In the genomic region with DNA sequence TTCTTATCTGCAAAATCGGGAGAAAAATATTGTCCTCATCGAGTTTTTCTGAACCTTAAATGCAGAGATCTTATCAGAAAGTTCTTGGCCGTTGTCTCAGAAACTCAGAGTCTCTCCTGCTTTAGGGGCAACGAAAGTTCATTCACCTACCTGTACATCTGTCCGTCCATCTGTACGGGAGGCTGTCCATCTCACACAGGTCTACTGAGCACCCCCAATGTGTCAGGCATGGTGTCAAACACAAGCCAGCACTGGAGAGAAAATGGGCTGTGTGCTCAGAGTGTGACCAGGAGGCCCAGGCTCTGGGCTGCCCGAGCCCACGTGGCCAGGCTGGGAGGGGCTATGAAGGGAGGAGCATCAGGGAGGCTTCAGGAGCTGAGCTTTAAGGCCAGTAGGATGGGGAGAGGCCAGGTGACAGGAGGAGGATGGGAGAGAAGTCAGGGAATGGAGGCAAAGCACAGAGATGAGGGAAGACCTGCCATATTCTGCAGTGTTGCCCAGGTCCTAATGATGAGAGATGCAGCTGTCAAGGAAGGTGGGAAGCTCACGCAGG, we compare ENCODE assay signal across 21 cellular contexts.
DNase-seq lines count a peak whose midpoint lies in the region; ATAC-seq, FAIRE-seq and TF ChIP-seq lines count a peak whose summit lies in the region.
"Had no signal": no experiment of that assay in that cellular context is flagged by ENCODE, and none has a peak within 500 bp of the region (broad histone marks: within the 10 kb centered on the region; RNA-seq: fewer than 3 reads in every experiment).

No MANE protein-coding gene starts in this region.

- TF ChIP-seq POLR2A in HCT116 (IDR thresholded peaks at IDR 0.05; ENCODE audit: borderline replicate concordance, extremely low read depth, insufficient read depth, insufficient read length): no peak
- TF ChIP-seq POLR2A in H1 (IDR thresholded peaks at IDR 0.05; ENCODE audit: control extremely low read depth in 1 of 2, low read depth in 2 of 2, low read length in 2 of 2): no peak

- H3K27ac Mint-ChIP-seq in GM23338 (no peak overlapping the region), osteocyte (ENCODE audit: unreplicated experiment) (no peak overlapping the region)
- H3K27ac Mint-ChIP-seq: B cell had no signal

- no peak overlapping the region for H2BK20ac ChIP-seq in H1 (ENCODE audit: low read length)

- H3K79me2 ChIP-seq in GM23338 (replicated peaks; ENCODE audit: insufficient read depth) (no peaks in the 10 kb centered on the region), HCT116 (ENCODE audit: insufficient read depth, low read length) (no peaks in the 10 kb centered on the region), H1 (ENCODE audit: control insufficient read depth in 1 of 2, insufficient read depth in 2 of 2, low read length in 2 of 2) (no peaks in the 10 kb centered on the region)

- RAD21 ChIA-PET in HCT116 (lab: Charles Lee; ENCODE audit: low non-redundant PET in 1 of 2, low total read pairs in 2 of 2, uncharacterized antibody in 2 of 2, unreplicated experiment in 2 of 2): no interaction called here

- no peak overlapping the region for H3K18ac ChIP-seq in H1 (ENCODE audit: extremely low read depth, low read length)

- H3K27me3 ChIP-seq in GM23338 (ENCODE audit: insufficient read depth) (no peaks in the 10 kb centered on the region), HCT116 (ENCODE audit: insufficient read depth, low read length) (no peaks in the 10 kb centered on the region), H1 (replicated peaks in 1 of 4; ENCODE audit: control insufficient read depth in 3 of 4, extremely low read depth in 1 of 4, insufficient read depth in 3 of 4, low read length in 3 of 4) (no peaks in the 10 kb centered on the region)

- H3K4ac ChIP-seq in H1 (replicated peaks; ENCODE audit: insufficient read length, low read depth, low read length): no peak overlapping the region

- no peak overlapping the region for H2BK5ac ChIP-seq in H1 (ENCODE audit: low read depth, low read length)

- no peak overlapping the region for H4K5ac ChIP-seq in H1 (ENCODE audit: insufficient read length, low read depth, low read length)

- no peaks in the 10 kb centered on the region for H3K23me2 ChIP-seq in H1 (ENCODE audit: low read depth, low read length)

- no peak overlapping the region for H3K14ac ChIP-seq in H1 (ENCODE audit: insufficient read length)

- DNase-seq in GM23338 (ENCODE audit: low spot score) (no peak), HCT116 (ENCODE audit: low read depth, low spot score) (no peak), H1 (ENCODE audit: low read depth in 1 of 2, low spot score in 2 of 2) (no peak), osteocyte (ENCODE audit: extremely low spot score, unreplicated experiment) (peak; percentile 65), inferior parietal cortex (ENCODE audit: extremely low spot score) (no peak), putamen (ENCODE audit: low spot score) (no peak), Right ventricle myocardium inferior (ENCODE audit: missing footprints) (no peak)
- DNase-seq: CD4-positive, CD25-positive, alpha-beta regulatory T cell; EL; HCEC 1CT; NCI-H1092; NCI-H1694 treated with DMSO at 0.1 percent for 48 hours; NCI-H226; NCI-H524 treated with DMSO at 0.1 percent for 48 hours; SHP77 treated with DMSO at 0.1 percent for 48 hours had no signal

- no peak overlapping the region for H4K8ac ChIP-seq in H1 (ENCODE audit: extremely low read depth, insufficient read depth, low read length)

- H3K27me3 Mint-ChIP-seq in GM23338 (ENCODE audit: insufficient read depth, low read depth, poor library complexity): peaks cover 5% of the 10 kb centered on the region
- H3K27me3 Mint-ChIP-seq in osteocyte (ENCODE audit: unreplicated experiment): peaks cover 13% of the 10 kb centered on the region

- no peak overlapping the region for H2BK120ac ChIP-seq in H1 (replicated peaks; ENCODE audit: low read depth, low read length)

- BruUV-seq in HCT116 (replicated peaks; lab: Mats Ljungman, UMichigan): no TSS peak

- no peaks in the 10 kb centered on the region for H4K20me1 ChIP-seq in GM23338 (replicated peaks; ENCODE audit: insufficient read depth)
- no peaks in the 10 kb centered on the region for H4K20me1 ChIP-seq in HCT116 (ENCODE audit: insufficient read depth)
- no peaks in the 10 kb centered on the region for H4K20me1 ChIP-seq in H1 (replicated peaks in 1 of 2; ENCODE audit: control insufficient read depth in 1 of 2, insufficient read depth in 2 of 2, low read length in 2 of 2)

- H3K4me1 ChIP-seq in GM23338 (ENCODE audit: insufficient read depth) (no peaks in the 10 kb centered on the region), HCT116 (ENCODE audit: control insufficient read depth in 1 of 2, insufficient read depth in 2 of 2, low read length in 2 of 2) (no peaks in the 10 kb centered on the region), H1 (replicated peaks in 1 of 4; ENCODE audit: control insufficient read depth in 3 of 4, insufficient read depth in 4 of 4, low read length in 3 of 4) (no peaks in the 10 kb centered on the region)
- H3K4me1 ChIP-seq: Caco-2 had no signal

- WGBS in H1 (ENCODE audit: extremely low coverage in 1 of 2, insufficient coverage in 1 of 2, insufficient read length in 1 of 2, insufficient replicate concordance in 2 of 2, low coverage in 1 of 2, low lambda C conversion rate in 2 of 2, missing lambda C conversion rate in 1 of 2), 2 experiments: 85% methylated on average over 9 of the region's 9 CpGs; no CpG with 5 or more reads in 1 of the 2 experiments

- TF ChIP-seq RAD21 in HCT116 (IDR thresholded peaks at IDR 0.05; ENCODE audit: low read depth): no peak
- TF ChIP-seq RAD21 in H1 (IDR thresholded peaks at IDR 0.05 in 1 of 2, conservative IDR thresholded peaks at IDR 0.05 in 1 of 2; ENCODE audit: low read depth in 2 of 2, low read length in 2 of 2): no peak

- H4K91ac ChIP-seq in H1 (replicated peaks; ENCODE audit: insufficient read length, low read length): no peak overlapping the region

- H3K9me3 ChIP-seq in HCT116 (ENCODE audit: control insufficient read depth in 1 of 2, insufficient read depth in 1 of 2, low read depth in 1 of 2, low read length in 2 of 2) (no peaks in the 10 kb centered on the region), H1 (ENCODE audit: insufficient read depth in 2 of 2, low read depth in 1 of 2, low read length in 1 of 2) (no peaks in the 10 kb centered on the region; a peak in 2 of 4 replicates)

- H3K9me3 Mint-ChIP-seq in GM23338 (peaks cover 2% of the 10 kb centered on the region; the same call in 1 of the 3 replicates), osteocyte (ENCODE audit: unreplicated experiment) (peaks cover 6% of the 10 kb centered on the region)

- no peak overlapping the region for H3K23ac ChIP-seq in H1 (ENCODE audit: insufficient read length)

- CTCF ChIA-PET in HCT116 (lab: Charles Lee): no interaction called here
- CTCF ChIA-PET in H1 (lab: Charles Lee; ENCODE audit: partially characterized antibody): interaction anchor here (2.2 to 3.1 kb wide), 2 partner anchors 9 to 100 kb away, joined by 8 to 18 read pairs; no protein-coding TSS in a partner anchor

- TF ChIP-seq EP300 in H1 (IDR thresholded peaks at IDR 0.05; ENCODE audit: borderline replicate concordance in 1 of 2, low read depth in 2 of 2, low read length in 2 of 2): no peak

- TF ChIP-seq CTCF in GM23338 (conservative IDR thresholded peaks at IDR 0.05; ENCODE audit: low read depth in 2 of 2) (no peak), HCT116 (IDR thresholded peaks at IDR 0.05 in 2 of 3, conservative IDR thresholded peaks at IDR 0.05 in 1 of 3; ENCODE audit: borderline replicate concordance in 1 of 3, insufficient read depth in 1 of 3, low read depth in 2 of 3, low read length in 2 of 3) (no peak), H1 (IDR thresholded peaks at IDR 0.05; ENCODE audit: control extremely low read depth in 1 of 3, insufficient read depth in 1 of 3, low read depth in 1 of 3, low read length in 3 of 3) (no peak), osteocyte (IDR thresholded peaks at IDR 0.05) (no peak)

- POLR2A ChIA-PET in HCT116 (lab: Charles Lee): no interaction called here
- POLR2A ChIA-PET in H1 (lab: Charles Lee; ENCODE audit: partially characterized antibody): interaction anchor here (1.5 kb wide), 1 partner anchor 19 kb away, joined by 3 read pairs; no protein-coding TSS in a partner anchor

- no peaks in the 10 kb centered on the region for H3K9me2 ChIP-seq in GM23338 (ENCODE audit: insufficient read depth)
- H3K9me2 ChIP-seq in HCT116 (ENCODE audit: insufficient read depth): no peaks in the 10 kb centered on the region

- H3K27ac ChIP-seq in GM23338 (ENCODE audit: low read depth): no peak overlapping the region
- no peak overlapping the region for H3K27ac ChIP-seq in HCT116 (ENCODE audit: low read depth, low read length)
- no peak overlapping the region for H3K27ac ChIP-seq in H1 (ENCODE audit: low read depth, low read length)

- no peaks in the 10 kb centered on the region for H3F3A ChIP-seq in GM23338 (replicated peaks; ENCODE audit: low read depth)

- H3K4me3 ChIP-seq in GM23338: no peak overlapping the region
- no peak overlapping the region for H3K4me3 ChIP-seq in HCT116 (replicated peaks in 1 of 2; ENCODE audit: low read depth in 1 of 2, low read length in 2 of 2)
- H3K4me3 ChIP-seq in H1 (ENCODE audit: extremely low read depth in 1 of 4, insufficient read depth in 2 of 4, low read depth in 3 of 4, low read length in 4 of 4): no peak overlapping the region

- no peaks in the 10 kb centered on the region; the same call in 1 of the 2 replicates for H3K79me1 ChIP-seq in H1 (ENCODE audit: low read depth, low read length)

- H3K36me3 ChIP-seq in GM23338 (ENCODE audit: insufficient read depth) (no peaks in the 10 kb centered on the region), HCT116 (ENCODE audit: control insufficient read depth in 1 of 2, insufficient read depth in 2 of 2, low read length in 2 of 2) (no peaks in the 10 kb centered on the region), H1 (ENCODE audit: control insufficient read depth in 2 of 4, insufficient read depth in 4 of 4, low read length in 3 of 4) (no peaks in the 10 kb centered on the region)

- no peak overlapping the region for H2AK5ac ChIP-seq in H1 (ENCODE audit: low read depth, low read length)

- no peak overlapping the region for H3K4me2 ChIP-seq in GM23338
- H3K4me2 ChIP-seq in HCT116 (ENCODE audit: low read length): no peak overlapping the region
- no peak overlapping the region for H3K4me2 ChIP-seq in H1 (ENCODE audit: insufficient read depth in 1 of 2, low read depth in 2 of 2, low read length in 2 of 2)

- H3K36me3 Mint-ChIP-seq in GM23338 (ENCODE audit: low read depth) (no peaks in the 10 kb centered on the region), osteocyte (ENCODE audit: unreplicated experiment) (no peaks in the 10 kb centered on the region)

- ATAC-seq in GM23338 (peak; percentile 47; the same call in 2 of the 3 replicates), HCT116 (peak; percentile 46; the same call in 1 of the 2 replicates), HG03135 (IDR thresholded peaks at IDR 0.05; ENCODE audit: unreplicated experiment) (no peak), Right ventricle myocardium inferior (no peak)
- ATAC-seq: SK-N-SH treated with all-trans-retinoic acid at 6 μM for 48 hours had no signal

- H3K56ac ChIP-seq in H1 (replicated peaks; ENCODE audit: insufficient read length, low read depth, low read length): no peak overlapping the region

- intact Hi-C loops in HCT116 (cut with micrococcal nuclease) (no loop called here), Right ventricle myocardium inferior (cut with DNase I) (no loop called here)

- H2BK15ac ChIP-seq in H1 (ENCODE audit: low read length): no peak overlapping the region

- H2AFZ ChIP-seq in GM23338: no peak overlapping the region
- no peak overlapping the region for H2AFZ ChIP-seq in HCT116 (ENCODE audit: low read depth, low read length, poor library complexity, severe bottlenecking)
- no peak overlapping the region for H2AFZ ChIP-seq in H1 (ENCODE audit: low read length)

- no peak overlapping the region for H3K9ac ChIP-seq in HCT116 (ENCODE audit: low read length)
- no peak overlapping the region for H3K9ac ChIP-seq in H1 (replicated peaks in 1 of 4; ENCODE audit: extremely low read depth in 1 of 4, low read depth in 3 of 4, low read length in 3 of 4)

- H3K4me3 Mint-ChIP-seq in GM23338 (no peak overlapping the region), osteocyte (ENCODE audit: unreplicated experiment) (no peak overlapping the region)
- H3K4me3 Mint-ChIP-seq: B cell had no signal

- H3K4me1 Mint-ChIP-seq in GM23338: no peaks in the 10 kb centered on the region
- H3K4me1 Mint-ChIP-seq in osteocyte (ENCODE audit: unreplicated experiment): no peaks in the 10 kb centered on the region
- H3K4me1 Mint-ChIP-seq: B cell; CD4-positive, CD25-positive, alpha-beta regulatory T cell had no signal

- no peak for FAIRE-seq in H1 (lab: Jason Lieb, UNC)
- FAIRE-seq: GM19239, RCC 7860 had no signal

- H2BK12ac ChIP-seq in H1 (ENCODE audit: low read depth, low read length): no peak overlapping the region

Comparison
In these comparisons a context has a peak if more than half of its experiments do, and no peak if none do; other contexts are left out.
1. ATAC-seq: peak in GM23338 (single experiment) and HCT116 (single experiment); none in HG03135 (single experiment) and Right ventricle myocardium inferior (single experiment).